In the genomic region with DNA sequence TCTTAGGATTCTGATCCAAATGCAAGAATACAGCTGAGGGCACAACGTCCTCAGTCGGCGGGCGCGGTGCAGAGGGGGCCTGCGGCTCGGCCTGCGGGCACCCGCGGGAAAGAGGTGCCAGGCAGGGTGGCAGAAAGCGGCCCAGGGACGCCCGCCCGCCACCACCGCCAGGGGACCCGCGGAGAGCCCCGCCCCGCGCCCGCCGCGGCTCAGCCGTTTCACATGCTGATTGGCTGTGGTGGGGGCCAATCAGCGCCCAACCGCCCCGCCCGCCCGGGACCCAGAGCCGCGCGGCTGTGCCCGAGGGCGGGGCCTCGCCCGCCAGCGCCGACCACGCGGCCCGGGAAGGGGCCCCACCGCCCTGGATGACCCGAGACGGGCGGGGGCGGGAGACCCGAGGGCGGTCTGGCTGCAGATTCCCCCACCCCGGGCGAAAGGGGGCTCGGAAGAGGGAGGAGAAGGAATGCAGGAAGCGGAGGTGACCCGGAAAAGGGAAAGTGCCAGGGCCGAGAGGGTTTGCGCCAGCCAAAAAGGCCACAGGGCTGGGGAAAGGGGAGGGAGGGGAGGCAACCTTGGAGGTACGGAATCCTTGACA, we compare ENCODE assay signal across 8 cellular contexts. TPM values are rescaled to one million over a fixed set of nuclear protein-coding genes. Genes with fewer than 3 reads are reported as not detected.
DNase-seq lines count a peak whose midpoint lies in the region; TF ChIP-seq lines count a peak whose summit lies in the region.

No MANE protein-coding gene starts in this region.

- TF ChIP-seq CTCF in fibroblast of villous mesenchyme (IDR thresholded peaks at IDR 0.05; ENCODE audit: insufficient read depth, low read depth, low read length), result peak; percentile 27
- peak; percentile 51 for TF ChIP-seq CTCF in neural cell (IDR thresholded peaks at IDR 0.05; ENCODE audit: poor library complexity, severe bottlenecking)

- H3K4me1 ChIP-seq in GM23248 (ENCODE audit: insufficient read depth) (peaks cover 52% of the 10 kb centered on the region), Karpas-422 (ENCODE audit: low read length) (peaks cover 34% of the 10 kb centered on the region), stomach smooth muscle (ENCODE audit: control insufficient read depth, insufficient read depth, low read length) (peaks cover 36% of the 10 kb centered on the region)

- H3K9ac ChIP-seq in GM23248 (peak overlapping the region; percentile 95), Karpas-422 (ENCODE audit: low read length) (peak overlapping the region; percentile 88), neural cell (ENCODE audit: low read length) (peak overlapping the region; percentile 75), stomach smooth muscle (ENCODE audit: low read length in 2 of 2) (peak overlapping the region; percentile 86 to 89)

- H3K4me3 ChIP-seq in GM23248 (peak overlapping the region; percentile 75), Karpas-422 (ENCODE audit: low read length) (peak overlapping the region; percentile 76), fibroblast of villous mesenchyme (ENCODE audit: low read depth, low read length) (peak overlapping the region; percentile 70), neural cell (ENCODE audit: low read length) (peak overlapping the region; percentile 97), stomach smooth muscle (ENCODE audit: low read length in 2 of 2) (peak overlapping the region; percentile 82 to 83)

- H3K27me3 ChIP-seq in GM23248 (replicated peaks; ENCODE audit: insufficient read depth) (no peaks in the 10 kb centered on the region), Karpas-422 (ENCODE audit: low read length) (no peaks in the 10 kb centered on the region), neural cell (ENCODE audit: insufficient read depth, low read depth, low read length) (no peaks in the 10 kb centered on the region), stomach smooth muscle (ENCODE audit: control insufficient read depth in 1 of 2, insufficient read depth in 2 of 2, low read length in 2 of 2) (no peaks in the 10 kb centered on the region)

- peak; percentile 94 for DNase-seq in ELF-1 (ENCODE audit: low read depth, low spot score)
- peak; percentile 96 for DNase-seq in GM23248
- DNase-seq in Karpas-422, result peak; percentile 96
- peak; percentile 89 for DNase-seq in RPMI8226
- DNase-seq in activated effector memory CD4-positive, alpha-beta T cell treated with anti-CD3 and anti-CD28 coated beads, Interleukin-2, amount 50 U/mL, for 16 hours, result peak; percentile 97
- DNase-seq in fibroblast of villous mesenchyme (ENCODE audit: low read depth), result peak; percentile 86

- 0 to 2% methylated on average over 5 to 36 of the region's 56 CpGs for WGBS in GM23248 (ENCODE audit: low coverage in 1 of 2, low lambda C conversion rate in 2 of 2, missing lambda C conversion rate in 2 of 2), 2 experiments

- H3K27ac ChIP-seq in GM23248 (peak overlapping the region; percentile 90), Karpas-422 (ENCODE audit: low read length) (peak overlapping the region; percentile 34; the same call in 1 of the 2 replicates), neural cell (ENCODE audit: low read length) (peak overlapping the region; percentile 72), stomach smooth muscle (ENCODE audit: low read length) (peak overlapping the region; percentile 91)

- no peaks in the 10 kb centered on the region for H3K9me3 ChIP-seq in GM23248 (ENCODE audit: low read depth)
- no peaks in the 10 kb centered on the region for H3K9me3 ChIP-seq in Karpas-422 (ENCODE audit: low read length)
- no peaks in the 10 kb centered on the region for H3K9me3 ChIP-seq in neural cell (ENCODE audit: low read length)
- no peaks in the 10 kb centered on the region for H3K9me3 ChIP-seq in stomach smooth muscle (ENCODE audit: control insufficient read depth in 2 of 2, low read length in 2 of 2)

- TF ChIP-seq EP300 in neural cell (conservative IDR thresholded peaks at IDR 0.05; ENCODE audit: poor library complexity, severe bottlenecking), result no peak

- no peaks in the 10 kb centered on the region for H4K20me1 ChIP-seq in GM23248 (ENCODE audit: insufficient read depth)
- no peaks in the 10 kb centered on the region for H4K20me1 ChIP-seq in Karpas-422 (ENCODE audit: insufficient read depth, low read depth, low read length)
- H4K20me1 ChIP-seq in neural cell (ENCODE audit: insufficient read depth), result no peaks in the 10 kb centered on the region

- no peaks in the 10 kb centered on the region for H3K9me2 ChIP-seq in GM23248 (ENCODE audit: insufficient read depth)
- no peaks in the 10 kb centered on the region for H3K9me2 ChIP-seq in Karpas-422 (replicated peaks; ENCODE audit: insufficient read depth, low read length)
- H3K9me2 ChIP-seq in neural cell (ENCODE audit: insufficient read depth, low read length), result no peaks in the 10 kb centered on the region

- H3K4me2 ChIP-seq in GM23248 (ENCODE audit: unreplicated experiment), result peak overlapping the region; percentile 98
- H3K4me2 ChIP-seq in Karpas-422 (ENCODE audit: low read depth, low read length, poor library complexity, severe bottlenecking), result peak overlapping the region; percentile 99
- peak overlapping the region; percentile 96 for H3K4me2 ChIP-seq in neural cell (ENCODE audit: low read length)

- H2AFZ ChIP-seq in GM23248 (peak overlapping the region; percentile 90), Karpas-422 (ENCODE audit: low read length) (peak overlapping the region; percentile 90), neural cell (ENCODE audit: low read depth, low read length) (peak overlapping the region; percentile 65)

- peak; percentile 20 for TF ChIP-seq RAD21 in neural cell (conservative IDR thresholded peaks at IDR 0.05)

- H3F3A ChIP-seq in GM23248 (ENCODE audit: insufficient read depth) (peaks cover 68% of the 10 kb centered on the region), neural cell (ENCODE audit: insufficient read depth, low read length, poor library complexity, severe bottlenecking) (peaks cover 3% of the 10 kb centered on the region)

- in situ Hi-C loops in GM23248 (cut with MboI), result loop anchor here (10.0 kb wide), 2 partner anchors 367 to 597 kb away; no protein-coding TSS in a partner anchor

- peaks cover 98% of the 10 kb centered on the region for H3K79me2 ChIP-seq in GM23248 (ENCODE audit: insufficient read depth)
- no peaks in the 10 kb centered on the region for H3K79me2 ChIP-seq in Karpas-422 (ENCODE audit: low read length)
- peaks cover 91% of the 10 kb centered on the region for H3K79me2 ChIP-seq in neural cell (replicated peaks; ENCODE audit: insufficient read depth, low read length)

- H3K36me3 ChIP-seq in GM23248 (ENCODE audit: low read depth) (no peaks in the 10 kb centered on the region), Karpas-422 (ENCODE audit: insufficient read depth, low read length) (no peaks in the 10 kb centered on the region), neural cell (ENCODE audit: insufficient read depth, low read length) (peaks cover 2% of the 10 kb centered on the region), stomach smooth muscle (ENCODE audit: control insufficient read depth in 2 of 2, insufficient read depth in 2 of 2, low read length in 2 of 2) (no peaks in the 10 kb centered on the region)

TF ChIP-seq in neural cell, 6 proteins besides CTCF, POLR2A, EP300 and RAD21:
- TF ChIP-seq SMC3 (conservative IDR thresholded peaks at IDR 0.05; ENCODE audit: poor library complexity) (peak; percentile 17), MXI1 (conservative IDR thresholded peaks at IDR 0.05; ENCODE audit: poor library complexity, severe bottlenecking) (peak; percentile 41), TAF1 (IDR thresholded peaks at IDR 0.05; ENCODE audit: low read depth) (no peak), EZH2 (IDR thresholded peaks at IDR 0.05; ENCODE audit: borderline replicate concordance, insufficient read depth, low read length, poor library complexity, severe bottlenecking) (no peak), POLR2AphosphoS5 (IDR thresholded peaks at IDR 0.05) (peak; percentile 38)
- TF ChIP-seq, protein P1, sequence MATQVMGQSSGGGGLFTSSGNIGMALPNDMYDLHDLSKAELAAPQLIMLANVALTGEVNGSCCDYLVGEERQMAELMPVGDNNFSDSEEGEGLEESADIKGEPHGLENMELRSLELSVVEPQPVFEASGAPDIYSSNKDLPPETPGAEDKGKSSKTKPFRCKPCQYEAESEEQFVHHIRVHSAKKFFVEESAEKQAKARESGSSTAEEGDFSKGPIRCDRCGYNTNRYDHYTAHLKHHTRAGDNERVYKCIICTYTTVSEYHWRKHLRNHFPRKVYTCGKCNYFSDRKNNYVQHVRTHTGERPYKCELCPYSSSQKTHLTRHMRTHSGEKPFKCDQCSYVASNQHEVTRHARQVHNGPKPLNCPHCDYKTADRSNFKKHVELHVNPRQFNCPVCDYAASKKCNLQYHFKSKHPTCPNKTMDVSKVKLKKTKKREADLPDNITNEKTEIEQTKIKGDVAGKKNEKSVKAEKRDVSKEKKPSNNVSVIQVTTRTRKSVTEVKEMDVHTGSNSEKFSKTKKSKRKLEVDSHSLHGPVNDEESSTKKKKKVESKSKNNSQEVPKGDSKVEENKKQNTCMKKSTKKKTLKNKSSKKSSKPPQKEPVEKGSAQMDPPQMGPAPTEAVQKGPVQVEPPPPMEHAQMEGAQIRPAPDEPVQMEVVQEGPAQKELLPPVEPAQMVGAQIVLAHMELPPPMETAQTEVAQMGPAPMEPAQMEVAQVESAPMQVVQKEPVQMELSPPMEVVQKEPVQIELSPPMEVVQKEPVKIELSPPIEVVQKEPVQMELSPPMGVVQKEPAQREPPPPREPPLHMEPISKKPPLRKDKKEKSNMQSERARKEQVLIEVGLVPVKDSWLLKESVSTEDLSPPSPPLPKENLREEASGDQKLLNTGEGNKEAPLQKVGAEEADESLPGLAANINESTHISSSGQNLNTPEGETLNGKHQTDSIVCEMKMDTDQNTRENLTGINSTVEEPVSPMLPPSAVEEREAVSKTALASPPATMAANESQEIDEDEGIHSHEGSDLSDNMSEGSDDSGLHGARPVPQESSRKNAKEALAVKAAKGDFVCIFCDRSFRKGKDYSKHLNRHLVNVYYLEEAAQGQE (IDR thresholded peaks at IDR 0.05; ENCODE audit: borderline replicate concordance), result peak; percentile 34

RNA-seq across cellular contexts. Expression of gene IRS1, which starts 8.0 kb away (rescaled TPM):
- 18.8 TPM in 2 replicates for total RNA-seq in GM23248 (2014; rRNA removed; shearing (Covaris generic))
- polyA plus RNA-seq in GM23248 (2016; fragmentation: Nextera tagmentation; extraction: Ambion mirVana) (8.4 and 9.1 TPM in 2 replicates), neural cell (7.2 and 7.4 TPM in 2 replicates)
- total RNA-seq in Karpas-422 (2014; rRNA removed; shearing (Covaris generic); ENCODE audit: low replicate concordance), result 3.5 and 3.9 TPM in 2 replicates
- 33.2 and 33.8 TPM in 2 replicates for total RNA-seq in fibroblast of villous mesenchyme
- polyA minus RNA-seq in neural cell, result 23.6 and 29.6 TPM in 2 replicates

RNA-seq across cellular contexts. Expression of gene RHBDD1, which starts 44.3 kb away (rescaled TPM):
- total RNA-seq in GM23248 (2014; rRNA removed; shearing (Covaris generic)), result 7.8 and 24.3 TPM in 2 replicates
- polyA plus RNA-seq in GM23248 (2016; fragmentation: Nextera tagmentation; extraction: Ambion mirVana) (30.9 and 33.7 TPM in 2 replicates), neural cell (5.4 and 14.1 TPM in 2 replicates)
- total RNA-seq in Karpas-422 (2014; rRNA removed; shearing (Covaris generic); ENCODE audit: low replicate concordance), result 35.6 and 74.9 TPM in 2 replicates
- total RNA-seq in fibroblast of villous mesenchyme, result 18.7 and 38.9 TPM in 2 replicates
- 66.0 and 78.1 TPM in 2 replicates for polyA minus RNA-seq in neural cell

Comparison
In these comparisons a context has a peak if more than half of its experiments do, and no peak if none do; other contexts are left out.
1. Peak in every context shown above with its lines: DNase-seq, H3K4me3 ChIP-seq and H3K27ac ChIP-seq.
2. H3K27ac ChIP-seq: peak in every context shown above with its lines; median percentile 91 in stomach smooth muscle; 90 in GM23248; 72 in neural cell; 34 in Karpas-422.